17 cellular contexts compared by ENCODE assay signal in the genomic region with DNA sequence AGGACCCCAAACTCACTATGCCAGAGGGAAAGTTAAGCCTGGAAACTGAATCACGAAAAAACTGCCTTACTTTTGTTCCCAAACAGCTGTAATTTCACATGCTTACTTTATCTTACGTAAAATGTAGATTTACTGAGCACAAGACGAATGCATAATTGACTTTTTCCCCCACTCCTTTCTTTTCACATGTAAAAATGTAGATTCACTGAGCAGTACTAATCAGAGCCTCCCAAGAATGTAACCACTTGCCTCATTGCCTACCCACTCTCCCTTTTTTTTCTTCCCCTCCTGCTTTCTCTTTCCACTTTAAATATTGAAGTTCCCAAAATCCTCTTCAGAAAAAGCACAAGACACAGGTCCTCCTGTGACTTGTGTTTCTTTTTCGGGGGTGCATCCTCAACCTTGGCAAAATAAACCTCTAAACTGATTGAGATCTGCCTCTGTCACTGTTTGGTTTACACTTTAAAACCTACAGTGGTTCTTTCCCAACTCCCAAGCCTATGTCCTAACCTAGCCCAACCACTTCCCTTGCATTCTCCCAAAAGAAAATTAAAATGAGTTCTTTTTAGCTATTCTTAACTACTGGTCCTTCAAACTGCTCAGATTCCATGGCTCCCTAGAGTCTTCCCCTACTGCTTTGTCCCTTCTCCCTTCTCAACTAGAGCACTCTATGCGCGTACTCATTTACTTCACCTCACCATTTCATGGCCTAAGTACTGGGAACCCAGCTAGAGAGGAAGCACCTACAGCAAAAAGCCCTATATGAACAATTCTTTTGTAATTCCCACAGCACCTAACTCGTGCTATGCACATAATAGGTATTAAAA.
DNase-seq lines count a peak whose midpoint lies in the region; ATAC-seq and TF ChIP-seq lines count a peak whose summit lies in the region.
"Had no signal": no experiment of that assay in that cellular context is flagged by ENCODE, and none has a peak within 500 bp of the region (broad histone marks: within the 10 kb centered on the region; RNA-seq: fewer than 3 reads in every experiment).

No MANE protein-coding gene starts in this region.

- TF ChIP-seq POLR2A in esophagus muscularis mucosa (IDR thresholded peaks at IDR 0.05; ENCODE audit: low read depth), result no peak

- no peak overlapping the region for H3K4me3 ChIP-seq in CD4-positive, alpha-beta memory T cell (ENCODE audit: low read length in 2 of 2)
- H3K4me3 ChIP-seq in neural progenitor cell, result no peak overlapping the region
- no peak overlapping the region for H3K4me3 ChIP-seq in esophagus muscularis mucosa

- no peaks in the 10 kb centered on the region for H3K79me2 ChIP-seq in neural progenitor cell (ENCODE audit: low read depth)

- peak overlapping the region; percentile 5 to 92 (median 78) for H3K27ac Mint-ChIP-seq in CD4-positive, alpha-beta memory T cell
- H3K27ac Mint-ChIP-seq in IgD-negative memory B cell (peak overlapping the region; percentile 76 to 89 (median 85)), neural progenitor cell (no peak overlapping the region)
- peak overlapping the region; percentile 2 for H3K27ac Mint-ChIP-seq in dendritic cell treated with granulocyte-macrophage colony-stimulating factor and Interleukin-4, amounts not matched to agents 40 ng/mL and 50 ng/mL, for 4 days

- no peaks in the 10 kb centered on the region for H3K27me3 ChIP-seq in CD4-positive, alpha-beta memory T cell (ENCODE audit: insufficient read depth, low read length)
- H3K27me3 ChIP-seq in neural progenitor cell (no peaks in the 10 kb centered on the region), esophagus muscularis mucosa (no peaks in the 10 kb centered on the region)

- peak overlapping the region in 7 of 8 donors; percentile 4 to 72 (median 44) for H3K4me3 Mint-ChIP-seq in CD4-positive, alpha-beta memory T cell
- H3K4me3 Mint-ChIP-seq in IgD-negative memory B cell, result peak overlapping the region in 3 of 4 donors; percentile 1 to 72 (median 46)
- no peak overlapping the region for H3K4me3 Mint-ChIP-seq in dendritic cell treated with granulocyte-macrophage colony-stimulating factor and Interleukin-4, amounts not matched to agents 40 ng/mL and 50 ng/mL, for 4 days
- no peak overlapping the region for H3K4me3 Mint-ChIP-seq in neural progenitor cell

- no peaks in the 10 kb centered on the region for H3F3A ChIP-seq in neural progenitor cell (ENCODE audit: low read depth)

- H3K9me3 ChIP-seq in CD4-positive, alpha-beta memory T cell (ENCODE audit: control insufficient read depth in 1 of 2, low read length in 2 of 2), result no peaks in the 10 kb centered on the region
- no peaks in the 10 kb centered on the region for H3K9me3 ChIP-seq in neural progenitor cell (ENCODE audit: low read depth)
- H3K9me3 ChIP-seq in esophagus muscularis mucosa, result no peaks in the 10 kb centered on the region

- H3K4me1 Mint-ChIP-seq in CD4-positive, alpha-beta memory T cell, result peaks cover 51 to 94% (median 73%) of the 10 kb centered on the region in 4 donors
- H3K4me1 Mint-ChIP-seq in IgD-negative memory B cell (peaks cover 46 to 66% (median 50%) of the 10 kb centered on the region in 3 donors), neural progenitor cell (no peaks in the 10 kb centered on the region)
- H3K4me1 Mint-ChIP-seq in dendritic cell treated with granulocyte-macrophage colony-stimulating factor and Interleukin-4, amounts not matched to agents 40 ng/mL and 50 ng/mL, for 4 days (ENCODE audit: low read depth), result peaks cover 31% of the 10 kb centered on the region

- H4K20me1 ChIP-seq in neural progenitor cell (ENCODE audit: low read depth), result no peaks in the 10 kb centered on the region

- H3K4me2 ChIP-seq in neural progenitor cell, result no peak overlapping the region

- peaks cover 8% of the 10 kb centered on the region for H3K36me3 ChIP-seq in CD4-positive, alpha-beta memory T cell (ENCODE audit: insufficient read depth, low read length)
- H3K36me3 ChIP-seq in neural progenitor cell, result no peaks in the 10 kb centered on the region
- H3K36me3 ChIP-seq in esophagus muscularis mucosa, result peaks cover 0 to 24% (median 11%) of the 10 kb centered on the region in 4 donors

- CTCF ChIA-PET in CD4-positive, alpha-beta memory T cell (lab: Charles Lee; ENCODE audit: partially characterized antibody), result interaction anchor here (1.2 kb wide), 1 partner anchor 26 kb away, joined by 3 read pairs; no protein-coding TSS in a partner anchor

- TF ChIP-seq CTCF in neural progenitor cell (IDR thresholded peaks at IDR 0.05), result no peak
- TF ChIP-seq CTCF in esophagus muscularis mucosa (IDR thresholded peaks at IDR 0.05), result no peak

- DNase-seq in CD4-positive, alpha-beta memory T cell, result no peak
- DNase-seq in neural progenitor cell (ENCODE audit: low spot score) (no peak), head of caudate nucleus (no peak), NCI-H1417 (lab: John Stamatoyannopoulos, UW) (no peak), esophagus muscularis mucosa (ENCODE audit: extremely low spot score) (no peak)
- DNase-seq: anterior cingulate cortex; C1 segment of cervical spinal cord; effector memory CD4-positive, alpha-beta T cell; glutamatergic neuron; NCI-H1048; NCI-H226; posterior cingulate gyrus; stimulated activated naive CD4-positive, alpha-beta T cell treated with Interleukin-2 at 50 U/mL for 16 hours; T-helper 2 cell had no signal

- POLR2A ChIA-PET in CD4-positive, alpha-beta memory T cell (lab: Charles Lee; ENCODE audit: partially characterized antibody), result interaction anchor here (0.8 to 2.2 kb wide), 3 partner anchors 14 to 248 kb away, joined by 3 to 9 read pairs (median 4); no protein-coding TSS in a partner anchor

- H3K27me3 Mint-ChIP-seq in CD4-positive, alpha-beta memory T cell, result no peaks in the 10 kb centered on the region
- H3K27me3 Mint-ChIP-seq in IgD-negative memory B cell, result no peaks in the 10 kb centered on the region
- H3K27me3 Mint-ChIP-seq in dendritic cell treated with granulocyte-macrophage colony-stimulating factor and Interleukin-4, amounts not matched to agents 40 ng/mL and 50 ng/mL, for 4 days, result no peaks in the 10 kb centered on the region
- H3K27me3 Mint-ChIP-seq in neural progenitor cell (ENCODE audit: insufficient read depth, low read depth), result no peaks in the 10 kb centered on the region

- H3K9ac ChIP-seq in neural progenitor cell, result no peak overlapping the region

- peaks cover 34 to 67% of the 10 kb centered on the region in 2 donors for H3K36me3 Mint-ChIP-seq in CD4-positive, alpha-beta memory T cell
- peaks cover 3% of the 10 kb centered on the region for H3K36me3 Mint-ChIP-seq in IgD-negative memory B cell
- peaks cover 36% of the 10 kb centered on the region for H3K36me3 Mint-ChIP-seq in dendritic cell treated with granulocyte-macrophage colony-stimulating factor and Interleukin-4, amounts not matched to agents 40 ng/mL and 50 ng/mL, for 4 days (ENCODE audit: low read depth)
- no peaks in the 10 kb centered on the region for H3K36me3 Mint-ChIP-seq in neural progenitor cell

- TF ChIP-seq EP300 in esophagus muscularis mucosa (IDR thresholded peaks at IDR 0.05), result no peak

- H3K27ac ChIP-seq in CD4-positive, alpha-beta memory T cell (ENCODE audit: low read depth, low read length), result no peak overlapping the region
- H3K27ac ChIP-seq in neural progenitor cell (no peak overlapping the region), esophagus muscularis mucosa (replicated peaks in 1 of 4) (peak overlapping the region in 2 of 4 donors; percentile 5 to 28)

- peaks cover 0 to 53% (median 0%) of the 10 kb centered on the region in 8 donors for H3K9me3 Mint-ChIP-seq in CD4-positive, alpha-beta memory T cell
- H3K9me3 Mint-ChIP-seq in IgD-negative memory B cell (no peaks in the 10 kb centered on the region), neural progenitor cell (no peaks in the 10 kb centered on the region)
- H3K9me3 Mint-ChIP-seq in dendritic cell treated with granulocyte-macrophage colony-stimulating factor and Interleukin-4, amounts not matched to agents 40 ng/mL and 50 ng/mL, for 4 days, result no peaks in the 10 kb centered on the region

- H2AFZ ChIP-seq in neural progenitor cell (replicated peaks), result peak overlapping the region; percentile 27

- no peak for ATAC-seq in HG03097 (IDR thresholded peaks at IDR 0.05; ENCODE audit: low FRiP score, unreplicated experiment)

- 81% methylated on average over 7 of the region's 7 CpGs for WGBS in esophagus muscularis mucosa

- intact Hi-C loops in CD4-positive, alpha-beta memory T cell (cut with micrococcal nuclease), result no loop called here
- intact Hi-C loops in dendritic cell treated with granulocyte-macrophage colony-stimulating factor and Interleukin-4, amounts not matched to agents 40 ng/mL and 50 ng/mL, for 4 days (cut with micrococcal nuclease), result no loop called here
- intact Hi-C loops in head of caudate nucleus (cut with DNase I), result loop anchor here (10.0 kb wide), 1 partner anchor 564 kb away; no protein-coding TSS in a partner anchor
- intact Hi-C loops in esophagus muscularis mucosa (cut with DNase I), result no loop called here

- peaks cover 79% of the 10 kb centered on the region for H3K4me1 ChIP-seq in CD4-positive, alpha-beta memory T cell (ENCODE audit: insufficient read depth, low read length)
- H3K4me1 ChIP-seq in neural progenitor cell (peaks cover 6% of the 10 kb centered on the region), esophagus muscularis mucosa (peaks cover 49 to 92% (median 80%) of the 10 kb centered on the region in 4 donors)

Comparison
In these comparisons a context has a peak if more than half of its experiments do, and no peak if none do; other contexts are left out.
1. H3K4me3 Mint-ChIP-seq: peak in CD4-positive, alpha-beta memory T cell (7 of 8) and IgD-negative memory B cell (3 of 4); none in dendritic cell treated with granulocyte-macrophage colony-stimulating factor and Interleukin-4, amounts not matched to agents 40 ng/mL and 50 ng/mL, for 4 days (single experiment) and neural progenitor cell (single experiment).